9 cellular contexts compared by ENCODE assay signal in genomic region chr2:230715201-230715600, GRCh38. TPM values are rescaled to one million over a fixed set of nuclear protein-coding genes. Genes with fewer than 3 reads are reported as not detected.
DNase-seq lines count a peak whose midpoint lies in the region; ATAC-seq and TF ChIP-seq lines count a peak whose summit lies in the region.
"Had no signal": no experiment of that assay in that cellular context is flagged by ENCODE, and none has a peak within 500 bp of the region (broad histone marks: within the 10 kb centered on the region; RNA-seq: fewer than 3 reads in every experiment).

No MANE protein-coding gene starts in this region.

- no peaks in the 10 kb centered on the region for H3K9me3 ChIP-seq in left lung
- no peaks in the 10 kb centered on the region for H3K9me3 ChIP-seq in testis

- peaks cover 29 to 83% of the 10 kb centered on the region in 2 donors for H3K4me1 ChIP-seq in left lung
- peaks cover 11% of the 10 kb centered on the region for H3K4me1 ChIP-seq in testis

- TF ChIP-seq POLR2A in testis (IDR thresholded peaks at IDR 0.05) = no peak

- H3K4me3 Mint-ChIP-seq in effector memory CD8-positive, alpha-beta T cell = peak overlapping the region; percentile 48 to 94
- peak overlapping the region; percentile 31 for H3K4me3 Mint-ChIP-seq in osteocyte (ENCODE audit: unreplicated experiment)

- WGBS in testis, 2 donors = 58 to 69% methylated on average over 3 of the region's 3 CpGs

- peaks cover 16% of the 10 kb centered on the region for H3K36me3 Mint-ChIP-seq in effector memory CD8-positive, alpha-beta T cell (ENCODE audit: insufficient read depth)
- H3K36me3 Mint-ChIP-seq in osteocyte (ENCODE audit: unreplicated experiment) = peaks cover 3% of the 10 kb centered on the region

- TF ChIP-seq CTCF in GM06990 (IDR thresholded peaks at IDR 0.05; ENCODE audit: insufficient read depth, low read length, poor library complexity, severe bottlenecking) = no peak
- TF ChIP-seq CTCF in osteocyte (IDR thresholded peaks at IDR 0.05) = no peak
- TF ChIP-seq CTCF in left lung (IDR thresholded peaks at IDR 0.05) = no peak
- no peak for TF ChIP-seq CTCF in testis (IDR thresholded peaks at IDR 0.05)

- in situ Hi-C loops in SK-MEL-5 (cut with HindIII; ENCODE audit: low pct_unique_long_range_greater_than_20kb, low sequenced_read_pairs) = no loop called here

- peaks cover 3% of the 10 kb centered on the region for H3K36me3 ChIP-seq in GM06990 (ENCODE audit: control insufficient read depth, insufficient read depth, low read length)
- no peaks in the 10 kb centered on the region for H3K36me3 ChIP-seq in left lung
- H3K36me3 ChIP-seq in testis (ENCODE audit: low read depth, missing control alignments) = no peaks in the 10 kb centered on the region

- peak overlapping the region; percentile 81 to 89 for H3K27ac Mint-ChIP-seq in effector memory CD8-positive, alpha-beta T cell
- H3K27ac Mint-ChIP-seq in osteocyte (ENCODE audit: unreplicated experiment) = peak overlapping the region; percentile 90

- H3K4me3 ChIP-seq in GM06990 (replicated peaks; ENCODE audit: low read depth, low read length) = peak overlapping the region; percentile 94
- H3K4me3 ChIP-seq in left lung = peak overlapping the region in 1 of 2 donors; percentile 96
- no peak overlapping the region for H3K4me3 ChIP-seq in testis

- H3K27me3 Mint-ChIP-seq in effector memory CD8-positive, alpha-beta T cell = no peaks in the 10 kb centered on the region
- no peaks in the 10 kb centered on the region for H3K27me3 Mint-ChIP-seq in osteocyte (ENCODE audit: unreplicated experiment)

- peaks cover 45 to 63% of the 10 kb centered on the region in 2 donors for H3K4me1 Mint-ChIP-seq in effector memory CD8-positive, alpha-beta T cell (ENCODE audit: low read depth in 2 of 2)
- peaks cover 46% of the 10 kb centered on the region for H3K4me1 Mint-ChIP-seq in osteocyte (ENCODE audit: unreplicated experiment)

- ATAC-seq in effector memory CD8-positive, alpha-beta T cell (replicated peaks) = no peak
- no peak for ATAC-seq in left lung

- H3K27ac ChIP-seq in left lung (peak overlapping the region in 1 of 2 donors; percentile 96), testis (no peak overlapping the region)

- no peaks in the 10 kb centered on the region for H3K9me3 Mint-ChIP-seq in effector memory CD8-positive, alpha-beta T cell
- H3K9me3 Mint-ChIP-seq in osteocyte (ENCODE audit: unreplicated experiment) = no peaks in the 10 kb centered on the region

- H3K27me3 ChIP-seq in GM06990 (replicated peaks; ENCODE audit: control insufficient read depth, insufficient read depth, low read length) = no peaks in the 10 kb centered on the region
- H3K27me3 ChIP-seq in left lung = no peaks in the 10 kb centered on the region
- no peaks in the 10 kb centered on the region for H3K27me3 ChIP-seq in testis

- DNase-seq in GM06990 (ENCODE audit: extremely low read depth, insufficient read length) = no peak
- DNase-seq in SK-MEL-5 (ENCODE audit: low read depth, low spot score) = peak; percentile 66
- no peak for DNase-seq in effector memory CD8-positive, alpha-beta T cell
- DNase-seq in osteocyte (ENCODE audit: extremely low spot score, unreplicated experiment) = no peak
- DNase-seq in iPS-NIHi11 (ENCODE audit: low spot score) = no peak
- no peak for DNase-seq in left lung
- no peak for DNase-seq in SKM-1 (lab: John Stamatoyannopoulos, UW; ENCODE audit: unreplicated experiment)
- no peak for DNase-seq in testis
- DNase-seq: NCI-H345 had no signal

- intact Hi-C loops in left lung (cut with DNase I) (no loop called here), testis (cut with DNase I; ENCODE audit: low total_unique reads) (no loop called here)

RNA-seq across cellular contexts. Expression of gene CAB39, which starts 2.6 kb away (rescaled TPM):
- total RNA-seq in SK-MEL-5 (2014; rRNA removed; shearing (Covaris generic)) = 41.2 and 45.7 TPM in 2 replicates
- 39.7 and 53.4 TPM in 2 replicates for polyA plus RNA-seq in SK-MEL-5 (2015; cell fraction: cytosol; rRNA removed)
- 26.4 and 31.6 TPM in 2 replicates for polyA plus RNA-seq in SK-MEL-5 (2015; cell fraction: nucleus; rRNA removed)
- 40.8 and 43.2 TPM in 2 replicates for total RNA-seq in osteocyte
- 10 to 100 TPM; 67.2 to 86.5 TPM for total RNA-seq in left lung
- total RNA-seq in testis = 10 to 100 TPM; 76.1 to 82.2 TPM
- 76.8 TPM for polyA plus RNA-seq in testis (ENCODE audit: insufficient read depth, low read depth, low replicate concordance)
